ENCODE assay signal across 2 cellular contexts in genomic region chr10:96890172-96890513, GRCh38.
TF ChIP-seq lines count a peak whose summit lies in the region.

No MANE protein-coding gene starts in this region.

TF ChIP-seq in A549, 52 proteins besides CTCF, POLR2A, EP300 and RAD21:
- TF ChIP-seq PBX3 (IDR thresholded peaks at IDR 0.05) (no peak), FOXS1 (CRISPR knock-in tag; IDR thresholded peaks at IDR 0.05) (no peak), BHLHE40 (IDR thresholded peaks at IDR 0.05; ENCODE audit: low read depth, low read length) (no peak), EHF (CRISPR knock-in tag; IDR thresholded peaks at IDR 0.05) (no peak), HEYL (CRISPR knock-in tag; IDR thresholded peaks at IDR 0.05) (no peak), FOSL2 (IDR thresholded peaks at IDR 0.05) (no peak), FOSL2 (CRISPR knock-in tag; IDR thresholded peaks at IDR 0.05) (no peak), NFE2L2 (conservative IDR thresholded peaks at IDR 0.05; ENCODE audit: low read length) (no peak), SMC3 (IDR thresholded peaks at IDR 0.05) (no peak), SREBF2 (IDR thresholded peaks at IDR 0.05) (no peak)
TF ChIP-seq in A549: peak in this region for 0.

TF ChIP-seq in GM12878, 131 proteins besides CTCF, POLR2A, EP300 and RAD21 (continued from another document):
- no peak for TF ChIP-seq ASH2L (IDR thresholded peaks at IDR 0.05; ENCODE audit: borderline replicate concordance, low read depth)
- no peak for TF ChIP-seq SMAD5 (IDR thresholded peaks at IDR 0.05; ENCODE audit: low read depth)
- no peak for TF ChIP-seq NFXL1 (IDR thresholded peaks at IDR 0.05; ENCODE audit: borderline replicate concordance)
- TF ChIP-seq ESRRA (IDR thresholded peaks at IDR 0.05; ENCODE audit: low read length), result no peak
- TF ChIP-seq ETV6 (conservative IDR thresholded peaks at IDR 0.05 in 1 of 2, IDR thresholded peaks at IDR 0.05 in 1 of 2; ENCODE audit: borderline replicate concordance in 1 of 2, low read depth in 1 of 2), result no peak
- no peak for TF ChIP-seq GABPA (IDR thresholded peaks at IDR 0.05; ENCODE audit: low read depth)
- TF ChIP-seq FOXM1 (IDR thresholded peaks at IDR 0.05; ENCODE audit: low read depth, low read length), result no peak
- TF ChIP-seq SREBF2 (IDR thresholded peaks at IDR 0.05; ENCODE audit: low read length), result no peak
- TF ChIP-seq ZNF384 (IDR thresholded peaks at IDR 0.05; ENCODE audit: borderline replicate concordance, low read depth, low read length), result no peak
- TF ChIP-seq RCOR1 (conservative IDR thresholded peaks at IDR 0.05; ENCODE audit: low read depth, low read length), result no peak
- TF ChIP-seq IRF4 (IDR thresholded peaks at IDR 0.05; ENCODE audit: low read depth, low read length), result no peak
- no peak for TF ChIP-seq ZNF207 (IDR thresholded peaks at IDR 0.05; ENCODE audit: borderline replicate concordance)
- TF ChIP-seq MTA3 (IDR thresholded peaks at IDR 0.05; ENCODE audit: borderline replicate concordance, low read length), result no peak
- no peak for TF ChIP-seq MAX (IDR thresholded peaks at IDR 0.05; ENCODE audit: low read depth, low read length)
- no peak for TF ChIP-seq BHLHE40 (IDR thresholded peaks at IDR 0.05; ENCODE audit: borderline replicate concordance in 1 of 2, low read depth in 2 of 2, low read length in 1 of 2)
TF ChIP-seq in GM12878: peak in this region for 0.
